8 cellular contexts compared by ENCODE assay signal in genomic region chr3:49803464-49804140, GRCh38. TPM values are rescaled to one million over a fixed set of nuclear protein-coding genes. Genes with fewer than 3 reads are reported as not detected.
DNase-seq lines count a peak whose midpoint lies in the region; ATAC-seq and TF ChIP-seq lines count a peak whose summit lies in the region.

No MANE protein-coding gene starts in this region.

- no peaks in the 10 kb centered on the region for H3K9me3 ChIP-seq in adrenal gland (replicated peaks in 1 of 3)

- H3K4me1 ChIP-seq in adrenal gland (replicated peaks in 1 of 2): peaks cover 7 to 45% of the 10 kb centered on the region in 2 donors

- H3K27ac ChIP-seq in adrenal gland (peak overlapping the region in 4 of 5 donors; percentile 61 to 87 (median 78)), skin epidermis (peak overlapping the region; percentile 34 to 97 (median 89))

- intact Hi-C loops in adrenal gland (cut with DNase I): loop anchor here (2.0 to 10.0 kb wide), 3 partner anchors 35 to 103 kb away; partner anchors contain the start of gene MST1R (in 1 of the 2)

- 0 to 3% (median 2%) methylated on average over 5 to 41 of the region's 41 CpGs for WGBS in adrenal gland, 4 donors

- no peaks in the 10 kb centered on the region for H3K27me3 ChIP-seq in adrenal gland

- no peak for TF ChIP-seq POLR2A in adrenal gland (IDR thresholded peaks at IDR 0.05)

- DNase-seq in GM13976 (ENCODE audit: low spot score): peak; percentile 58
- DNase-seq in RKO (ENCODE audit: low spot score): peak; percentile 46
- peak in 2 of 7 donors; percentile 19 to 27 for DNase-seq in adrenal gland
- DNase-seq in hepatic stellate cell (ENCODE audit: low spot score): peak; percentile 67
- no peak for DNase-seq in mucosa of gallbladder (ENCODE audit: low spot score)

- H3K4me3 ChIP-seq in adrenal gland: peak overlapping the region; percentile 48 to 81 (median 68)
- peak overlapping the region; percentile 55 to 92 (median 84) for H3K4me3 ChIP-seq in skin epidermis

- in situ Hi-C loops in GM13976 (cut with MboI; ENCODE audit: low sequenced_read_pairs, unreplicated experiment): no loop called here

- no peaks in the 10 kb centered on the region for H3K36me3 ChIP-seq in adrenal gland (replicated peaks in 1 of 2)

- no peak for TF ChIP-seq CTCF in GM13976 (IDR thresholded peaks at IDR 0.05; ENCODE audit: borderline replicate concordance, control extremely low read depth, extremely low read depth, insufficient read depth, missing control alignments)
- TF ChIP-seq CTCF in adrenal gland (IDR thresholded peaks at IDR 0.05): peak in 3 of 6 experiments; percentile 13 to 23 (median 20)

- ATAC-seq in HG02973 (IDR thresholded peaks at IDR 0.05; ENCODE audit: unreplicated experiment) (peak; percentile 15), HG03442 (IDR thresholded peaks at IDR 0.05; ENCODE audit: unreplicated experiment) (no peak)

RNA-seq across cellular contexts. Expression of gene INKA1, which starts 0.5 kb away (rescaled TPM):
- 1 to 10 TPM; 1.8 to 5.5 (median 2.9) TPM for total RNA-seq in adrenal gland
- polyA plus RNA-seq in adrenal gland: 10 to 100 TPM in 1 of 3 donors, 1 to 10 TPM in 1, under 1 TPM in 1; 0.35 to 15.2 (median 6.3) TPM
- 4.4 TPM for total RNA-seq in mucosa of gallbladder

RNA-seq across cellular contexts. Expression of gene CDHR4, which starts 3.9 kb away (rescaled TPM):
- total RNA-seq in adrenal gland (under 1 TPM in 2 of 8 donors, not detected in 6; 0.23 to 0.25 TPM), mucosa of gallbladder (0.09 TPM)
- polyA plus RNA-seq in adrenal gland: under 1 TPM in 1 of 3 donors, not detected in 2; 0.17 TPM

RNA-seq across cellular contexts. Expression of gene UBA7, which starts 10.2 kb away (rescaled TPM):
- 100 to 1,000 TPM in 1 of 8 donors, 10 to 100 TPM in 7; 27.8 to 102 (median 60.0) TPM for total RNA-seq in adrenal gland
- polyA plus RNA-seq in adrenal gland: 100 to 1,000 TPM in 2 of 3 donors, 10 to 100 TPM in 1; 17.5 to 232 (median 136) TPM
- total RNA-seq in mucosa of gallbladder: 122 TPM

RNA-seq across cellular contexts. Expression of gene IP6K1, which starts 17.3 kb away (rescaled TPM):
- 10 to 100 TPM; 36.3 to 73.9 (median 53.2) TPM for total RNA-seq in adrenal gland
- polyA plus RNA-seq in adrenal gland: 10 to 100 TPM; 12.3 to 29.5 (median 14.2) TPM
- total RNA-seq in mucosa of gallbladder: 46.1 TPM

RNA-seq across cellular contexts. Expression of gene TRAIP, which starts 52.8 kb away (rescaled TPM):
- 1 to 10 TPM in 7 of 8 donors, under 1 TPM in 1; 0.60 to 6.3 (median 2.2) TPM for total RNA-seq in adrenal gland
- polyA plus RNA-seq in adrenal gland: 1 to 10 TPM; 2.1 to 3.3 (median 2.2) TPM
- 2.4 TPM for total RNA-seq in mucosa of gallbladder
